In genomic region chr1:165355221-165355976, GRCh38 we compare ENCODE assay signal across 13 cellular contexts. TPM values are rescaled to one million over a fixed set of nuclear protein-coding genes. Genes with fewer than 3 reads are reported as not detected.
DNase-seq lines count a peak whose midpoint lies in the region; ATAC-seq and TF ChIP-seq lines count a peak whose summit lies in the region.
"Had no signal": no experiment of that assay in that cellular context is flagged by ENCODE, and none has a peak within 500 bp of the region (broad histone marks: within the 10 kb centered on the region; RNA-seq: fewer than 3 reads in every experiment).

No MANE protein-coding gene starts in this region.

- no peaks in the 10 kb centered on the region for H3K36me3 ChIP-seq in RWPE2 (ENCODE audit: low read depth)
- no peaks in the 10 kb centered on the region for H3K36me3 ChIP-seq in iPS DF 6.9 (ENCODE audit: control insufficient read depth, insufficient read depth, low read length)
- H3K36me3 ChIP-seq in right lobe of liver, result no peaks in the 10 kb centered on the region
- H3K36me3 ChIP-seq: brain microvascular endothelial cell had no signal

- peaks cover 79% of the 10 kb centered on the region for H3K27me3 ChIP-seq in RWPE2 (ENCODE audit: insufficient read depth, poor library complexity, severe bottlenecking)
- H3K27me3 ChIP-seq in iPS DF 6.9 (ENCODE audit: control insufficient read depth, insufficient read depth, low read length), result peaks cover 69% of the 10 kb centered on the region
- H3K27me3 ChIP-seq in right lobe of liver, result peaks cover 21 to 50% of the 10 kb centered on the region in 2 donors

- no peak for TF ChIP-seq CTCF in RWPE2 (IDR thresholded peaks at IDR 0.05; ENCODE audit: poor library complexity, severe bottlenecking)
- TF ChIP-seq CTCF in right lobe of liver (IDR thresholded peaks at IDR 0.05), result no peak

- DNase-seq in ELF-1 (ENCODE audit: low read depth, low spot score) (peak; percentile 50), RWPE2 (ENCODE audit: low spot score) (no peak), iPS DF 6.9 (ENCODE audit: low read depth, low spot score) (no peak), retina (peak; percentile 78), right lobe of liver (no peak), Ammon's horn (ENCODE audit: low spot score) (no peak), epidermal melanocyte (ENCODE audit: insufficient read length, low spot score) (no peak), GDM1 (lab: John Stamatoyannopoulos, UW) (no peak)
- DNase-seq: brain microvascular endothelial cell; CD4-positive, alpha-beta T cell; NCI-H1092 treated with DMSO at 0.1 percent for 48 hours had no signal

- WGBS in iPS DF 6.9 (ENCODE audit: insufficient coverage, insufficient read length), result no CpG with 5 or more reads among the region's 49 CpGs
- 0% methylated on average over 8 of the region's 49 CpGs for WGBS in right lobe of liver (ENCODE audit: insufficient coverage, low coverage, low lambda C conversion rate, missing lambda C conversion rate)

- H3K4me1 ChIP-seq in RWPE2 (ENCODE audit: insufficient read depth, poor library complexity, severe bottlenecking) (no peaks in the 10 kb centered on the region), iPS DF 6.9 (ENCODE audit: control insufficient read depth, insufficient read depth, low read length) (peaks cover 9% of the 10 kb centered on the region), right lobe of liver (peaks cover 0 to 33% (median 3%) of the 10 kb centered on the region in 4 donors)

- TF ChIP-seq POLR2A in right lobe of liver (IDR thresholded peaks at IDR 0.05), result no peak

- H3K9me3 ChIP-seq in RWPE2 (ENCODE audit: severe bottlenecking) (no peaks in the 10 kb centered on the region), iPS DF 6.9 (ENCODE audit: control insufficient read depth, insufficient read depth, low read length) (no peaks in the 10 kb centered on the region), right lobe of liver (no peaks in the 10 kb centered on the region)

- no peak overlapping the region for H3K27ac ChIP-seq in RWPE2 (ENCODE audit: poor library complexity, severe bottlenecking)
- no peak overlapping the region for H3K27ac ChIP-seq in iPS DF 6.9 (ENCODE audit: low read length)
- no peak overlapping the region for H3K27ac ChIP-seq in right lobe of liver
- H3K27ac ChIP-seq: brain microvascular endothelial cell, epithelial cell of prostate had no signal

- peak; percentile 25; the same call in 2 of the 3 replicates for ATAC-seq in RWPE2 (ENCODE audit: low read depth)
- ATAC-seq in right lobe of liver, result no peak

- H3K4me3 ChIP-seq in RWPE2 (ENCODE audit: severe bottlenecking) (no peak overlapping the region), iPS DF 6.9 (ENCODE audit: low read length) (peak overlapping the region; percentile 48; the same call in 1 of the 2 replicates), right lobe of liver (no peak overlapping the region)

- intact Hi-C loops in right lobe of liver (cut with DNase I), result no loop called here

RNA-seq across cellular contexts. Expression of gene LMX1A, which starts 1.1 kb away (rescaled TPM):
- under 1 TPM in 1 of 6 experiments, not detected in 5; 0.14 TPM for total RNA-seq in right lobe of liver
- total RNA-seq: CD4-positive, alpha-beta T cell; natural killer cell treated with Interleukin-12 subunit alpha and Interleukin-12 subunit beta and Interleukin-15 and Interleukin-18, amount 100 ng/mL, for 72 hours had no signal

Comparison
In these comparisons a context has a peak if more than half of its experiments do, and no peak if none do; other contexts are left out.
1. DNase-seq: peak in ELF-1 (single experiment) and retina (single experiment); none in RWPE2 (single experiment), iPS DF 6.9 (single experiment), right lobe of liver (0 of 3), Ammon's horn (single experiment), epidermal melanocyte (single experiment) and GDM1 (single experiment).